Comparison of ENCODE assay signal across 15 cellular contexts in the genomic region with DNA sequence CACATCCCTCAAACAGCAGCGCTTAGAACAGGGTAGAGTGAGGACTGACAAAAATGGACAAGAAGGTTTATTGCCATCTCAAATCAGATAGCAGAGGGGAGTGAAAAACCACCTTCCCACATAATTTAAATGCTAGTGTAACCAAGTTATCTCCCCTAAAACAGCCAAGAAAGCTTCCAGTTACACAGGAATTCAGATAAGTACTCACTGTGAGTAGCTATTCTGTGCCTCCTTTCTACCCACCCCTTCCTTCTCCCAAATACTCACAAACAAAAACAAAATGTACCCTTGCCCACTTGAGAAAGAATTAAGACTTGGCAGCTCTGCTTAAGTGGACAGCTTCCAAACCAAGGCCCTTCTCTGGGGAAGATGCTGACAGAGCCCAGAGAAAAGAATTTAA. TPM values are rescaled to one million over a fixed set of nuclear protein-coding genes. Genes with fewer than 3 reads are reported as not detected.
A peak's percentile ranks its signal among the peaks of the same experiment; 100 is the strongest.
DNase-seq lines count a peak whose midpoint lies in the region; ATAC-seq, FAIRE-seq and TF ChIP-seq lines count a peak whose summit lies in the region.
"Had no signal": no experiment of that assay in that cellular context is flagged by ENCODE, and none has a peak within 500 bp of the region (broad histone marks: within the 10 kb centered on the region; RNA-seq: fewer than 3 reads in every experiment).

No MANE protein-coding gene starts in this region.

- POLR2A ChIA-PET in K562 (lab: Yijun Ruan, JAX), result interaction anchor here (0.7 to 8.2 kb wide), 4 partner anchors 8 to 17 kb away, joined by 3 to 63 read pairs (median 4); a partner anchor contains a TSS

- peak; percentile 48; the same call in 1 of the 2 replicates for TF ChIP-seq EP300 in K562 (IDR thresholded peaks at IDR 0.05; ENCODE audit: low read length)
- no peak for TF ChIP-seq EP300 in suprapubic skin (IDR thresholded peaks at IDR 0.05)

- H3K4me1 ChIP-seq in K562 (replicated peaks in 1 of 2; ENCODE audit: control insufficient read depth in 2 of 2, insufficient read depth in 2 of 2, low read length in 2 of 2) (peaks cover 5 to 15% of the 10 kb centered on the region in 2 experiments; a peak in 4 of 5 replicates), left lung (peaks cover 20 to 37% of the 10 kb centered on the region in 2 donors), suprapubic skin (peaks cover 19% of the 10 kb centered on the region)

- peaks cover 12% of the 10 kb centered on the region; the same call in 1 of the 2 replicates for H4K20me1 ChIP-seq in K562 (replicated peaks; ENCODE audit: control insufficient read depth, insufficient read depth, low read length)

- BruUV-seq in K562 (replicated peaks; lab: Mats Ljungman, UMichigan), result no TSS peak

- H3K9me3 ChIP-seq in K562 (replicated peaks; ENCODE audit: control insufficient read depth, insufficient read depth, low read depth, low read length) (no peaks in the 10 kb centered on the region), left lung (no peaks in the 10 kb centered on the region), suprapubic skin (no peaks in the 10 kb centered on the region)

- H3K36me3 Mint-ChIP-seq in glutamatergic neuron (ENCODE audit: unreplicated experiment), result no peaks in the 10 kb centered on the region

- ATAC-seq in K562, result peak; percentile 69
- peak; percentile 49 for ATAC-seq in left lung

- peaks cover 6% of the 10 kb centered on the region for H3K9me1 ChIP-seq in K562 (ENCODE audit: control insufficient read depth, insufficient read depth, low read length)

- peak; percentile 37 for FAIRE-seq in K562 (lab: Jason Lieb, UNC)
- FAIRE-seq: bronchial epithelial cell had no signal

- H3K27me3 Mint-ChIP-seq in glutamatergic neuron (ENCODE audit: unreplicated experiment), result no peaks in the 10 kb centered on the region

- in situ Hi-C loops in K562 (cut with MboI), result no loop called here

- intact Hi-C loops in K562 (cut with micrococcal nuclease), result no loop called here
- intact Hi-C loops in left lung (cut with DNase I), result no loop called here

- peaks cover 17% of the 10 kb centered on the region for H3K79me2 ChIP-seq in K562 (ENCODE audit: control insufficient read depth, insufficient read depth, low read length)

- DNase-seq in LHCN-M2 (ENCODE audit: low read depth) (peak; percentile 35), K562 (ENCODE audit: extremely low read depth in 1 of 4, low spot score in 3 of 4) (peak in 2 of 4 experiments; percentile 48 to 51), left lung (no peak), suprapubic skin (ENCODE audit: low spot score in 2 of 2) (no peak), NCI-H748 treated with DMSO at 0.1 percent for 48 hours (lab: John Stamatoyannopoulos, UW) (no peak), NCI-H524 (lab: John Stamatoyannopoulos, UW) (no peak), glutamatergic neuron (no peak)
- DNase-seq in activated CD4-positive, alpha-beta T cell treated with anti-CD3 and anti-CD28 coated beads for 48 hours, result no peak
- DNase-seq: activated effector memory CD4-positive, alpha-beta T cell treated with anti-CD3 and anti-CD28 coated beads, Interleukin-2, amount 50 U/mL, for 16 hours; mesendoderm; NCI-H187; SIG-M5; stimulated activated CD4-positive, alpha-beta T cell treated with anti-CD3 and anti-CD28 coated beads, Interleukin-2, amount 100 ng/mL, for 24 hours had no signal

- no peak overlapping the region for H2AFZ ChIP-seq in K562 (ENCODE audit: low read depth, low read length)

- H3K27ac Mint-ChIP-seq in glutamatergic neuron (ENCODE audit: unreplicated experiment), result no peak overlapping the region
- H3K27ac Mint-ChIP-seq: CD14-positive monocyte had no signal

- H3K4me2 ChIP-seq in K562 (ENCODE audit: insufficient read depth, low read length), result peak overlapping the region; percentile 16

- H3K27ac ChIP-seq in K562 (ENCODE audit: extremely low read depth, low read depth, low read length), result no peak overlapping the region
- H3K27ac ChIP-seq in left lung, result no peak overlapping the region
- H3K27ac ChIP-seq in suprapubic skin, result peak overlapping the region; percentile 41

- H3K9me3 Mint-ChIP-seq in glutamatergic neuron (ENCODE audit: unreplicated experiment), result peaks cover 1% of the 10 kb centered on the region

- no peak for TF ChIP-seq CTCF in K562 (IDR thresholded peaks at IDR 0.05 in 2 of 3, conservative IDR thresholded peaks at IDR 0.05 in 1 of 3; ENCODE audit: insufficient read depth in 2 of 3, low read depth in 1 of 3, low read length in 3 of 3)
- no peak for TF ChIP-seq CTCF in left lung (IDR thresholded peaks at IDR 0.05)
- no peak for TF ChIP-seq CTCF in suprapubic skin (IDR thresholded peaks at IDR 0.05)
- no peak for TF ChIP-seq CTCF in glutamatergic neuron (IDR thresholded peaks at IDR 0.05; ENCODE audit: partially characterized antibody, unreplicated experiment)

- CTCF ChIA-PET in K562 (lab: Yijun Ruan, JAX; ENCODE audit: low intra/inter-chr PET ratio), result no interaction called here

- H3K4me3 ChIP-seq in K562 (no peak overlapping the region), left lung (no peak overlapping the region), suprapubic skin (no peak overlapping the region)

- peaks cover 1% of the 10 kb centered on the region for H3K4me1 Mint-ChIP-seq in glutamatergic neuron (ENCODE audit: low read depth, unreplicated experiment)

- H3K27me3 ChIP-seq in K562 (ENCODE audit: control insufficient read depth in 2 of 2, insufficient read depth in 2 of 2, low read length in 2 of 2) (no peaks in the 10 kb centered on the region), left lung (peaks cover 0 to 91% of the 10 kb centered on the region in 2 donors), suprapubic skin (no peaks in the 10 kb centered on the region)

- no peak overlapping the region for H3K4me3 Mint-ChIP-seq in glutamatergic neuron (ENCODE audit: unreplicated experiment)

- 0% methylated on average over 1 of the region's 1 CpG for WGBS in K562 (ENCODE audit: insufficient coverage, low coverage, missing lambda C conversion rate)
- 93% methylated on average over 1 of the region's 1 CpG for WGBS in suprapubic skin

- TF ChIP-seq POLR2A in K562 (conservative IDR thresholded peaks at IDR 0.05) (no peak), suprapubic skin (IDR thresholded peaks at IDR 0.05) (no peak)

- TF ChIP-seq RAD21 in K562 (CRISPR knock-in tag; conservative IDR thresholded peaks at IDR 0.05 in 1 of 2, IDR thresholded peaks at IDR 0.05 in 1 of 2), result no peak

- H3K36me3 ChIP-seq in K562 (ENCODE audit: control insufficient read depth, insufficient read depth, low read length) (peaks cover 56% of the 10 kb centered on the region), left lung (no peaks in the 10 kb centered on the region), suprapubic skin (peaks cover 6% of the 10 kb centered on the region)

- H3K9ac ChIP-seq in K562 (ENCODE audit: insufficient read depth in 1 of 2, low read depth in 2 of 2, low read length in 2 of 2), result no peak overlapping the region

TF ChIP-seq in K562, 482 proteins besides CTCF, POLR2A, EP300 and RAD21 (continues in another document):
- TF ChIP-seq CHD2 (IDR thresholded peaks at IDR 0.05; ENCODE audit: low read depth, low read length) (no peak), HDAC8 (tag; IDR thresholded peaks at IDR 0.05) (no peak), ESRRA (IDR thresholded peaks at IDR 0.05; ENCODE audit: borderline replicate concordance, low read depth) (peak; percentile 65; the same call in 1 of the 2 replicates), TCF3 (CRISPR knock-in tag; IDR thresholded peaks at IDR 0.05) (peak; percentile 57), MCM3 (IDR thresholded peaks at IDR 0.05) (no peak), ZNF766 (CRISPR knock-in tag; conservative IDR thresholded peaks at IDR 0.05) (peak; percentile 98), SAFB2 (IDR thresholded peaks at IDR 0.05; ENCODE audit: borderline replicate concordance, low read depth, low read length, severe bottlenecking) (no peak), HNRNPL (IDR thresholded peaks at IDR 0.05; ENCODE audit: low read depth, low read length) (no peak), CCAR2 (IDR thresholded peaks at IDR 0.05; ENCODE audit: low read depth, low read length) (no peak), CHCHD3 (CRISPR knock-in tag; IDR thresholded peaks at IDR 0.05) (no peak), BMI1 (IDR thresholded peaks at IDR 0.05; ENCODE audit: low read length) (no peak), CREM (IDR thresholded peaks at IDR 0.05; ENCODE audit: low read depth) (0 out of 2 replicates have a peak, but pooled peaks have one; percentile 13)
- TF ChIP-seq, protein P1, sequence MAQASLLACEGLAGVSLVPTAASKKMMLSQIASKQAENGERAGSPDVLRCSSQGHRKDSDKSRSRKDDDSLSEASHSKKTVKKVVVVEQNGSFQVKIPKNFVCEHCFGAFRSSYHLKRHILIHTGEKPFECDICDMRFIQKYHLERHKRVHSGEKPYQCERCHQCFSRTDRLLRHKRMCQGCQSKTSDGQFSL (CRISPR knock-in tag; IDR thresholded peaks at IDR 0.05), result no peak
- TF ChIP-seq, protein P1 (tag; IDR thresholded peaks at IDR 0.05), result no peak

RNA-seq across cellular contexts. Expression of a gene that starts 9.1 kb away (rescaled TPM):
- 12.0 and 12.1 TPM in 2 replicates for total RNA-seq in LHCN-M2 (2014; rRNA removed)
- polyA plus RNA-seq in LHCN-M2 (2012), result 6.6 TPM
- total RNA-seq in K562 (2011; cell fraction: chromatin; rRNA removed; ENCODE audit: low replicate concordance), result 29.4 and 37.7 TPM in 2 replicates
- 12.2 and 14.3 TPM in 2 replicates for total RNA-seq in K562 (2011; cell fraction: nucleolus; rRNA removed)
- total RNA-seq in K562 (2011; cell fraction: nucleoplasm; rRNA removed), result 18.5 and 30.5 TPM in 2 replicates
- 6.7 and 6.9 TPM in 2 replicates for total RNA-seq in K562 (2014; rRNA removed)
- total RNA-seq in K562 (2014; rRNA removed; fragmentation: Illumina TruSeq; extraction: Trizol), result 8.4 and 9.4 TPM in 2 replicates
- total RNA-seq in K562 (2015; rRNA removed; fragmentation: Illumina TruSeq; extraction: Trizol), result 8.6 and 8.7 TPM in 2 replicates
- total RNA-seq in K562 (2021), result 16.4 and 18.8 TPM in 2 replicates
- polyA plus RNA-seq in K562 (2011; rRNA removed), result 6.7 and 7.4 TPM in 2 replicates
- polyA plus RNA-seq in K562 (2011; cell fraction: cytosol; rRNA removed), result 4.1 and 4.9 TPM in 2 replicates
- polyA plus RNA-seq in K562 (2011; cell fraction: nucleus; rRNA removed), result 6.1 and 9.4 TPM in 2 replicates
- polyA plus RNA-seq in K562 (2012), result 6.3 and 8.0 TPM in 2 replicates
- 8.9 and 10.9 TPM in 2 replicates for polyA plus RNA-seq in K562 (2014; fragmentation: Illumina TruSeq; extraction: Trizol)
- polyA plus RNA-seq in K562 (2014; fragmentation: Nextera tagmentation; extraction: Ambion mirVana), result under 1 TPM; 0.96 TPM
- 4.5 and 5.5 TPM in 2 replicates for polyA plus RNA-seq in K562 (2014; rRNA removed)
- polyA minus RNA-seq in K562 (2011; rRNA and poly(A)+ RNA removed), result 18.5 and 19.5 TPM in 2 replicates
- 5.2 and 7.5 TPM in 2 replicates for polyA minus RNA-seq in K562 (2011; cell fraction: cytosol; rRNA and poly(A)+ RNA removed)
- 6.2 and 12.7 TPM in 2 replicates for polyA minus RNA-seq in K562 (2011; cell fraction: nucleus; rRNA and poly(A)+ RNA removed)
- total RNA-seq in left lung, result 10 to 100 TPM; 20.9 to 31.7 TPM
- total RNA-seq in suprapubic skin, result 10 to 100 TPM; 11.0 to 19.2 (median 15.0) TPM
- total RNA-seq in glutamatergic neuron (ENCODE audit: unreplicated experiment), result 15.4 TPM
- polyA plus RNA-seq: CD14-positive monocyte had no signal
